ENCODE assay signal across 12 cellular contexts in genomic region chr15:89122532-89123525, GRCh38. TPM values are rescaled to one million over a fixed set of nuclear protein-coding genes. Genes with fewer than 3 reads are reported as not detected.
DNase-seq lines count a peak whose midpoint lies in the region; ATAC-seq, FAIRE-seq and TF ChIP-seq lines count a peak whose summit lies in the region.
"Had no signal": no experiment of that assay in that cellular context is flagged by ENCODE, and none has a peak within 500 bp of the region (broad histone marks: within the 10 kb centered on the region; RNA-seq: fewer than 3 reads in every experiment).

No MANE protein-coding gene starts in this region.

- POLR2A ChIA-PET in activated CD8-positive, alpha-beta T cell treated with anti-CD3 and anti-CD28 coated beads, Interleukin-2, amount 10 ng/mL, durations not matched to agents 7 days and 5 days (lab: Charles Lee), result no interaction called here

- H3K36me3 ChIP-seq in colonic mucosa (no peaks in the 10 kb centered on the region), mucosa of stomach (ENCODE audit: control insufficient read depth, insufficient read depth, low read length) (peaks cover 21% of the 10 kb centered on the region)

- H3K4me3 ChIP-seq in colonic mucosa (no peak overlapping the region), mucosa of stomach (ENCODE audit: low read length) (no peak overlapping the region)

- peak; percentile 80 for DNase-seq in LHCN-M2 (ENCODE audit: low read depth)
- no peak for DNase-seq in colonic mucosa
- DNase-seq in pons (ENCODE audit: low spot score), result no peak
- DNase-seq in activated CD8-positive, alpha-beta T cell treated with anti-CD3 and anti-CD28 coated beads, Interleukin-2, amount 10 ng/mL, durations not matched to agents 7 days and 5 days, result no peak
- DNase-seq in GM12891 (ENCODE audit: insufficient read length, low spot score), result no peak
- DNase-seq: activated naive CD4-positive, alpha-beta T cell treated with anti-CD3 and anti-CD28 coated beads for 36 hours; H7; stimulated activated naive CD4-positive, alpha-beta T cell treated with Interleukin-2 at 50 U/mL for 16 hours had no signal

- H3K27me3 ChIP-seq in colonic mucosa (no peaks in the 10 kb centered on the region), mucosa of stomach (ENCODE audit: control insufficient read depth, insufficient read depth, low read length) (no peaks in the 10 kb centered on the region)

- peaks cover 24% of the 10 kb centered on the region for H3K36me3 Mint-ChIP-seq in activated CD8-positive, alpha-beta T cell treated with anti-CD3 and anti-CD28 coated beads, Interleukin-2, amount 10 ng/mL, durations not matched to agents 7 days and 5 days (ENCODE audit: low read depth)

- no peak for ATAC-seq in activated CD8-positive, alpha-beta T cell treated with anti-CD3 and anti-CD28 coated beads, Interleukin-2, amount 10 ng/mL, durations not matched to agents 7 days and 5 days
- no peak for ATAC-seq in HG03097 (IDR thresholded peaks at IDR 0.05; ENCODE audit: low FRiP score, unreplicated experiment)

- FAIRE-seq in GM12891 (lab: Jason Lieb, UNC), result no peak

- TF ChIP-seq POLR2A in GM12891 (IDR thresholded peaks at IDR 0.05; ENCODE audit: low read depth, low read length), result no peak

- H3K4me1 ChIP-seq in colonic mucosa, result peaks cover 21% of the 10 kb centered on the region
- peaks cover 90% of the 10 kb centered on the region for H3K4me1 ChIP-seq in mucosa of stomach (ENCODE audit: control insufficient read depth, insufficient read depth, low read length)

- H3K27ac Mint-ChIP-seq in activated CD8-positive, alpha-beta T cell treated with anti-CD3 and anti-CD28 coated beads, Interleukin-2, amount 10 ng/mL, durations not matched to agents 7 days and 5 days, result no peak overlapping the region
- H3K27ac Mint-ChIP-seq: activated naive CD4-positive, alpha-beta T cell treated with anti-CD3 and anti-CD28 coated beads for 36 hours had no signal

- no peaks in the 10 kb centered on the region for H3K9me3 Mint-ChIP-seq in activated CD8-positive, alpha-beta T cell treated with anti-CD3 and anti-CD28 coated beads, Interleukin-2, amount 10 ng/mL, durations not matched to agents 7 days and 5 days (ENCODE audit: insufficient read depth)
- H3K9me3 Mint-ChIP-seq: activated naive CD4-positive, alpha-beta T cell treated with anti-CD3 and anti-CD28 coated beads for 36 hours; neural crest cell had no signal

- no peak for TF ChIP-seq CTCF in C4-2B (conservative IDR thresholded peaks at IDR 0.05)
- no peak for TF ChIP-seq CTCF in colonic mucosa (IDR thresholded peaks at IDR 0.05)

- CTCF ChIA-PET in activated CD8-positive, alpha-beta T cell treated with anti-CD3 and anti-CD28 coated beads, Interleukin-2, amount 10 ng/mL, durations not matched to agents 7 days and 5 days (lab: Charles Lee), result interaction anchor here (1.0 to 11.1 kb wide), 3 partner anchors 32 to 218 kb away, joined by 3 to 88 read pairs (median 4); no protein-coding TSS in a partner anchor

- H3K9me3 ChIP-seq in colonic mucosa (no peaks in the 10 kb centered on the region), mucosa of stomach (ENCODE audit: control insufficient read depth, low read length) (no peaks in the 10 kb centered on the region)

- H3K27ac ChIP-seq in C4-2B (peak overlapping the region; percentile 95), colonic mucosa (peak overlapping the region; percentile 84)

- intact Hi-C loops in colonic mucosa (cut with DNase I), result no loop called here

- H3K9ac ChIP-seq in colonic mucosa (ENCODE audit: low read depth in 2 of 2, low read length in 2 of 2), result peak overlapping the region in 1 of 2 donors; percentile 15
- H3K9ac ChIP-seq in mucosa of stomach (ENCODE audit: low read length), result peak overlapping the region; percentile 49

- H3K4me1 Mint-ChIP-seq in activated CD8-positive, alpha-beta T cell treated with anti-CD3 and anti-CD28 coated beads, Interleukin-2, amount 10 ng/mL, durations not matched to agents 7 days and 5 days (ENCODE audit: low read depth), result no peaks in the 10 kb centered on the region

- no peak overlapping the region for H3K4me3 Mint-ChIP-seq in activated CD8-positive, alpha-beta T cell treated with anti-CD3 and anti-CD28 coated beads, Interleukin-2, amount 10 ng/mL, durations not matched to agents 7 days and 5 days
- H3K4me3 Mint-ChIP-seq: activated naive CD4-positive, alpha-beta T cell treated with anti-CD3 and anti-CD28 coated beads for 36 hours; neural crest cell had no signal

- H3K27me3 Mint-ChIP-seq in activated CD8-positive, alpha-beta T cell treated with anti-CD3 and anti-CD28 coated beads, Interleukin-2, amount 10 ng/mL, durations not matched to agents 7 days and 5 days (ENCODE audit: low read depth), result no peaks in the 10 kb centered on the region

TF ChIP-seq in GM12891, 5 proteins besides CTCF, POLR2A, EP300 and RAD21:
- no peak for TF ChIP-seq SPI1 (IDR thresholded peaks at IDR 0.05; ENCODE audit: low read depth, low read length)
- TF ChIP-seq TAF1 (IDR thresholded peaks at IDR 0.05; ENCODE audit: low read depth, low read length), result no peak
- no peak for TF ChIP-seq POLR2AphosphoS5 (IDR thresholded peaks at IDR 0.05; ENCODE audit: low read depth, low read length)
- no peak for TF ChIP-seq POU2F2 (IDR thresholded peaks at IDR 0.05; ENCODE audit: low read depth, low read length)
- no peak for TF ChIP-seq PAX5 (IDR thresholded peaks at IDR 0.05; ENCODE audit: insufficient read depth, low read length, severe bottlenecking)

RNA-seq across cellular contexts. Expression of gene ABHD2, which starts 34.6 kb away (rescaled TPM):
- total RNA-seq in LHCN-M2 (2014; rRNA removed) (68.7 and 95.9 TPM in 2 replicates), colonic mucosa (10 to 100 TPM; 71.5 to 86.7 TPM)
- 36.2 TPM for polyA plus RNA-seq in LHCN-M2 (2012)
- total RNA-seq in activated CD8-positive, alpha-beta T cell treated with anti-CD3 and anti-CD28 coated beads, Interleukin-2, amount 10 ng/mL, durations not matched to agents 7 days and 5 days, result 10 to 100 TPM; 71.3 to 71.9 TPM
- 5.7 TPM for polyA plus RNA-seq in GM12891 (2012; ENCODE audit: low read depth, missing spikeins)
